ENCODE assay signal across 24 cellular contexts in the genomic region with DNA sequence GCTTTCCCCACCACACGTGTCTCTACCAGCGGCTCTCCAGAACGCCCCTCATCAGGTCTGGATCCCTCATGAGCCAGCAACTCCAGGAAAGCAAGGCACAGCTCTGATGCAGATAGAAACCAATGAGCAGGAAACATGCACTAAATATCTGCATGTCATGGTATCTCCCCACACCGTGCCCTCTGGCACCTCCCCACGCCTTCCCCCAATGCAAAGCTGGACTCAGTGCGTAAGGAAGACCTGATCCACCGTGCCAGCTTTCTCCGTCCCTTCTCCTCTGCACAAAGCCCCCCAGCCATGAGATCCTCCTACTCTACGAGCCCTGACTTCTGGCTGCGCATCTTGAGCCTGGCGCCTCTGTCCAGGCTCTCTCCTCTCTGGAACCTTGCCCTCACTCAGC. TPM values are rescaled to one million over a fixed set of nuclear protein-coding genes. Genes with fewer than 3 reads are reported as not detected.
"Had no signal": no experiment of that assay in that cellular context is flagged by ENCODE, and none has a peak within 500 bp of the region (broad histone marks: within the 10 kb centered on the region; RNA-seq: fewer than 3 reads in every experiment).

No MANE protein-coding gene starts in this region.

- DNase-seq: cortex of kidney; effector memory CD8-positive, alpha-beta T cell; erythroblast; hypothalamus; immature natural killer cell; islet precursor cell; mucosa of descending colon; naive B cell; stimulated activated CD4-positive, alpha-beta T cell treated with anti-CD3 and anti-CD28 coated beads, Interleukin-2, amount 100 ng/mL, for 24 hours; stimulated activated CD4-positive, alpha-beta T cell treated with anti-CD3 and anti-CD28 coated beads, Interleukin-4, amount 100 ng/mL, for 4 hours; transverse colon had no signal

- H3K4me1 ChIP-seq: suprapubic skin, transverse colon had no signal

- FAIRE-seq: endometrium, frontal cortex had no signal

- H3K4me1 Mint-ChIP-seq: immature natural killer cell; memory B cell; naive B cell; stimulated activated memory B cell treated with anti-CD40 and anti-IgM and Interleukin-4, amounts not matched to agents 10 μg/mL and 1 μg/mL and 100 μg/mL, for 72 hours had no signal

- H3K4me3 Mint-ChIP-seq: effector memory CD8-positive, alpha-beta T cell; immature natural killer cell; memory B cell; mesothelial cell of epicardium; naive B cell; neural crest cell; stimulated activated memory B cell treated with anti-CD40 and anti-IgM and Interleukin-4, amounts not matched to agents 10 μg/mL and 1 μg/mL and 100 μg/mL, for 72 hours; stimulated activated naive CD8-positive, alpha-beta T cell treated with anti-CD3 and anti-CD28 coated beads, Interleukin-15, Interleukin-2, amounts not matched to agents 100 ng/mL and 50 ng/mL, for 24 hours had no signal

- H3K36me3 ChIP-seq: neutrophil, prostate gland, right atrium auricular region, suprapubic skin, transverse colon, vagina had no signal

- H3K27ac Mint-ChIP-seq: effector memory CD8-positive, alpha-beta T cell; immature natural killer cell; memory B cell; mesothelial cell of epicardium; naive B cell; stimulated activated memory B cell treated with anti-CD40 and anti-IgM and Interleukin-4, amounts not matched to agents 10 μg/mL and 1 μg/mL and 100 μg/mL, for 72 hours; stimulated activated naive CD8-positive, alpha-beta T cell treated with anti-CD3 and anti-CD28 coated beads, Interleukin-15, Interleukin-2, amounts not matched to agents 100 ng/mL and 50 ng/mL, for 24 hours had no signal

- H3K4me3 ChIP-seq: lung, mucosa of descending colon, prostate gland, right atrium auricular region, suprapubic skin, transverse colon, vagina had no signal

- H3K27me3 Mint-ChIP-seq: stimulated activated memory B cell treated with anti-CD40 and anti-IgM and Interleukin-4, amounts not matched to agents 10 μg/mL and 1 μg/mL and 100 μg/mL, for 72 hours had no signal

- H3K27ac ChIP-seq: neutrophil, prostate gland, right atrium auricular region, suprapubic skin, transverse colon, vagina had no signal

- H3K27me3 ChIP-seq: right atrium auricular region, vagina had no signal

- H3K9me3 Mint-ChIP-seq: memory B cell; neural crest cell; stimulated activated naive CD8-positive, alpha-beta T cell treated with anti-CD3 and anti-CD28 coated beads, Interleukin-15, Interleukin-2, amounts not matched to agents 100 ng/mL and 50 ng/mL, for 24 hours had no signal

- H3K9me3 ChIP-seq: mucosa of descending colon, neutrophil, prostate gland, right atrium auricular region, suprapubic skin, transverse colon, vagina had no signal

- ATAC-seq: effector memory CD8-positive, alpha-beta T cell; mucosa of descending colon; stimulated activated memory B cell treated with anti-CD40 and anti-IgM and Interleukin-4, amounts not matched to agents 10 μg/mL and 1 μg/mL and 100 μg/mL, for 72 hours had no signal

RNA-seq across cellular contexts. Expression of a gene that starts 9.4 kb away (rescaled TPM):
- polyA plus RNA-seq: immature natural killer cell had no signal
